Comparison of ENCODE assay signal across 11 cellular contexts in genomic region chr14:24525877-24526620, GRCh38. TPM values are rescaled to one million over a fixed set of nuclear protein-coding genes. Genes with fewer than 3 reads are reported as not detected.
"Had no signal": no experiment of that assay in that cellular context is flagged by ENCODE, and none has a peak within 500 bp of the region (broad histone marks: within the 10 kb centered on the region; RNA-seq: fewer than 3 reads in every experiment).

No MANE protein-coding gene starts in this region.

RNA-seq across cellular contexts. Expression of gene CMA1, which starts 18.0 kb away (rescaled TPM):
- total RNA-seq: activated CD4-positive, alpha-beta memory T cell treated with anti-CD3 and anti-CD28 coated beads for 36 hours; activated CD4-positive, alpha-beta T cell treated with anti-CD3 and anti-CD28 coated beads, Interleukin-2, amount 10 ng/mL, durations not matched to agents 7 days and 5 days; activated naive CD4-positive, alpha-beta T cell treated with anti-CD3 and anti-CD28 coated beads, Interleukin-2, amount 50 U/mL, for 72 hours; ascending aorta; body of pancreas; bronchial epithelial cell; chondrocyte; NCI-H460; PC-9; T-helper 17 cell had no signal

RNA-seq across cellular contexts. Expression of gene CTSG, which starts 50.0 kb away (rescaled TPM):
- total RNA-seq: activated CD4-positive, alpha-beta memory T cell treated with anti-CD3 and anti-CD28 coated beads for 36 hours; activated CD4-positive, alpha-beta T cell treated with anti-CD3 and anti-CD28 coated beads, Interleukin-2, amount 10 ng/mL, durations not matched to agents 7 days and 5 days; activated T-cell treated with anti-CD3 and anti-CD28 coated beads, Interleukin-2, amount 50 U/mL, for 4 hours; ascending aorta; body of pancreas; bronchial epithelial cell; chondrocyte; NCI-H460; PC-9; T-helper 17 cell had no signal
